1 cellular context compared by ENCODE assay signal in the genomic region with DNA sequence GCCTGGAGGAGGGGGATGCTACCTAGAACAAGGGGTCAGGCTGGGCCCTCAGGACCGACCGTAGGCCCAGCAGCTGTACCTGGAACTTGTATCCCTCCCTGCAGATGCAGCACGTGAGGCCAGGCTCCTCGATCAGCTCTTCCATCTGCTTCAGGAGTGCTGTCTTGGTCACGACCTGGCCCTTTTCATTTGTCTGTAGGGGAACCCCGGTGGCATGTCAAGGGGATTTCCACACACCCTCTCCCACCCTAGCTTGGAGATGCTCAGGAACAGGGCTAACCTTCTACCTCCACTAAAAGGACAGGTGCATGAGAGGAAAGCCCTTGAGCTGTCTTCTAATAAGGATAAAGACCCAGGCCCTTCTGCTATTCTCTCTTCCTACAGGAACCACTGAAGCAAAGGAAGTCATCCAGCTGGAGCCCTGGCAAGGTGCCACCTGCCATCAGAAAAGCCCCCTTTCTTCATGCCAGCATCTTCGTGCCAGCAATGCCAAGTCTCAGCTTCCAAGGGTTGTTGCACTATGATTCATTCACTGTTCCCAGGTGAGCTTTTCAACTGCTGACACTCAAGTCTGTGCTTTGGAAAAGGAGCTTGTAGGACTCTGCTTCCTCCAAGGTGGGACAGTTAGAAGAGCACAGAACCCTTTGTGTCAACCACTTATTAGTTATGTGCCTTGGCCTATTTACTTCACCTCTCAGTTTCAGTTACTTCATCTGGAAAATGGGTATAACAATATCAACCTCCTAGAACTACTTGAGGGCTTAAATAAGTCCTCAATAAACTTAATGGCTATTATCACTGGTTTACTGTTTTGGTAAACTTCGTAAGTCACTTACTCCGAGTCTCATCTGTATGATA.
TF ChIP-seq lines count a peak whose summit lies in the region.

No MANE protein-coding gene starts in this region.

TF ChIP-seq in GM12878, 131 proteins besides CTCF, POLR2A, EP300 and RAD21 (continued from another document):
- TF ChIP-seq, protein P1, sequence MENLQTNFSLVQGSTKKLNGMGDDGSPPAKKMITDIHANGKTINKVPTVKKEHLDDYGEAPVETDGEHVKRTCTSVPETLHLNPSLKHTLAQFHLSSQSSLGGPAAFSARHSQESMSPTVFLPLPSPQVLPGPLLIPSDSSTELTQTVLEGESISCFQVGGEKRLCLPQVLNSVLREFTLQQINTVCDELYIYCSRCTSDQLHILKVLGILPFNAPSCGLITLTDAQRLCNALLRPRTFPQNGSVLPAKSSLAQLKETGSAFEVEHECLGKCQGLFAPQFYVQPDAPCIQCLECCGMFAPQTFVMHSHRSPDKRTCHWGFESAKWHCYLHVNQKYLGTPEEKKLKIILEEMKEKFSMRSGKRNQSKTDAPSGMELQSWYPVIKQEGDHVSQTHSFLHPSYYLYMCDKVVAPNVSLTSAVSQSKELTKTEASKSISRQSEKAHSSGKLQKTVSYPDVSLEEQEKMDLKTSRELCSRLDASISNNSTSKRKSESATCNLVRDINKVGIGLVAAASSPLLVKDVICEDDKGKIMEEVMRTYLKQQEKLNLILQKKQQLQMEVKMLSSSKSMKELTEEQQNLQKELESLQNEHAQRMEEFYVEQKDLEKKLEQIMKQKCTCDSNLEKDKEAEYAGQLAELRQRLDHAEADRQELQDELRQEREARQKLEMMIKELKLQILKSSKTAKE (IDR thresholded peaks at IDR 0.05; ENCODE audit: low read depth, poor library complexity, severe bottlenecking), result no peak
- TF ChIP-seq RFX5 (IDR thresholded peaks at IDR 0.05; ENCODE audit: low read depth, low read length), result no peak
- no peak for TF ChIP-seq SMAD1 (IDR thresholded peaks at IDR 0.05; ENCODE audit: low read depth, partially characterized antibody)
- no peak for TF ChIP-seq KAT2A (conservative IDR thresholded peaks at IDR 0.05; ENCODE audit: control insufficient read depth, low read depth, low read length)
- TF ChIP-seq ZNF24 (IDR thresholded peaks at IDR 0.05), result no peak
- TF ChIP-seq USF1 (IDR thresholded peaks at IDR 0.05; ENCODE audit: borderline replicate concordance, extremely low read length, insufficient read depth, low read depth, low read length), result peak; percentile 14
- peak; percentile 32 for TF ChIP-seq RUNX3 (IDR thresholded peaks at IDR 0.05; ENCODE audit: low read length)
- TF ChIP-seq IKZF1 (conservative IDR thresholded peaks at IDR 0.05), result 0 out of 2 replicates have a peak, but pooled peaks have one; percentile 10
- TF ChIP-seq, protein P2, sequence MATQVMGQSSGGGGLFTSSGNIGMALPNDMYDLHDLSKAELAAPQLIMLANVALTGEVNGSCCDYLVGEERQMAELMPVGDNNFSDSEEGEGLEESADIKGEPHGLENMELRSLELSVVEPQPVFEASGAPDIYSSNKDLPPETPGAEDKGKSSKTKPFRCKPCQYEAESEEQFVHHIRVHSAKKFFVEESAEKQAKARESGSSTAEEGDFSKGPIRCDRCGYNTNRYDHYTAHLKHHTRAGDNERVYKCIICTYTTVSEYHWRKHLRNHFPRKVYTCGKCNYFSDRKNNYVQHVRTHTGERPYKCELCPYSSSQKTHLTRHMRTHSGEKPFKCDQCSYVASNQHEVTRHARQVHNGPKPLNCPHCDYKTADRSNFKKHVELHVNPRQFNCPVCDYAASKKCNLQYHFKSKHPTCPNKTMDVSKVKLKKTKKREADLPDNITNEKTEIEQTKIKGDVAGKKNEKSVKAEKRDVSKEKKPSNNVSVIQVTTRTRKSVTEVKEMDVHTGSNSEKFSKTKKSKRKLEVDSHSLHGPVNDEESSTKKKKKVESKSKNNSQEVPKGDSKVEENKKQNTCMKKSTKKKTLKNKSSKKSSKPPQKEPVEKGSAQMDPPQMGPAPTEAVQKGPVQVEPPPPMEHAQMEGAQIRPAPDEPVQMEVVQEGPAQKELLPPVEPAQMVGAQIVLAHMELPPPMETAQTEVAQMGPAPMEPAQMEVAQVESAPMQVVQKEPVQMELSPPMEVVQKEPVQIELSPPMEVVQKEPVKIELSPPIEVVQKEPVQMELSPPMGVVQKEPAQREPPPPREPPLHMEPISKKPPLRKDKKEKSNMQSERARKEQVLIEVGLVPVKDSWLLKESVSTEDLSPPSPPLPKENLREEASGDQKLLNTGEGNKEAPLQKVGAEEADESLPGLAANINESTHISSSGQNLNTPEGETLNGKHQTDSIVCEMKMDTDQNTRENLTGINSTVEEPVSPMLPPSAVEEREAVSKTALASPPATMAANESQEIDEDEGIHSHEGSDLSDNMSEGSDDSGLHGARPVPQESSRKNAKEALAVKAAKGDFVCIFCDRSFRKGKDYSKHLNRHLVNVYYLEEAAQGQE (IDR thresholded peaks at IDR 0.05; ENCODE audit: low read depth, low read length), result no peak
- peak; percentile 37; the same call in 1 of the 2 replicates for TF ChIP-seq RELB (IDR thresholded peaks at IDR 0.05; ENCODE audit: low read depth)
- no peak for TF ChIP-seq YY1 (IDR thresholded peaks at IDR 0.05; ENCODE audit: low read depth, low read length)
- TF ChIP-seq SPI1 (IDR thresholded peaks at IDR 0.05; ENCODE audit: borderline replicate concordance, insufficient read depth, low read depth, low read length), result no peak
- TF ChIP-seq EED (IDR thresholded peaks at IDR 0.05; ENCODE audit: low read depth), result peak; percentile 44; the same call in 1 of the 2 replicates
- TF ChIP-seq, protein P3, sequence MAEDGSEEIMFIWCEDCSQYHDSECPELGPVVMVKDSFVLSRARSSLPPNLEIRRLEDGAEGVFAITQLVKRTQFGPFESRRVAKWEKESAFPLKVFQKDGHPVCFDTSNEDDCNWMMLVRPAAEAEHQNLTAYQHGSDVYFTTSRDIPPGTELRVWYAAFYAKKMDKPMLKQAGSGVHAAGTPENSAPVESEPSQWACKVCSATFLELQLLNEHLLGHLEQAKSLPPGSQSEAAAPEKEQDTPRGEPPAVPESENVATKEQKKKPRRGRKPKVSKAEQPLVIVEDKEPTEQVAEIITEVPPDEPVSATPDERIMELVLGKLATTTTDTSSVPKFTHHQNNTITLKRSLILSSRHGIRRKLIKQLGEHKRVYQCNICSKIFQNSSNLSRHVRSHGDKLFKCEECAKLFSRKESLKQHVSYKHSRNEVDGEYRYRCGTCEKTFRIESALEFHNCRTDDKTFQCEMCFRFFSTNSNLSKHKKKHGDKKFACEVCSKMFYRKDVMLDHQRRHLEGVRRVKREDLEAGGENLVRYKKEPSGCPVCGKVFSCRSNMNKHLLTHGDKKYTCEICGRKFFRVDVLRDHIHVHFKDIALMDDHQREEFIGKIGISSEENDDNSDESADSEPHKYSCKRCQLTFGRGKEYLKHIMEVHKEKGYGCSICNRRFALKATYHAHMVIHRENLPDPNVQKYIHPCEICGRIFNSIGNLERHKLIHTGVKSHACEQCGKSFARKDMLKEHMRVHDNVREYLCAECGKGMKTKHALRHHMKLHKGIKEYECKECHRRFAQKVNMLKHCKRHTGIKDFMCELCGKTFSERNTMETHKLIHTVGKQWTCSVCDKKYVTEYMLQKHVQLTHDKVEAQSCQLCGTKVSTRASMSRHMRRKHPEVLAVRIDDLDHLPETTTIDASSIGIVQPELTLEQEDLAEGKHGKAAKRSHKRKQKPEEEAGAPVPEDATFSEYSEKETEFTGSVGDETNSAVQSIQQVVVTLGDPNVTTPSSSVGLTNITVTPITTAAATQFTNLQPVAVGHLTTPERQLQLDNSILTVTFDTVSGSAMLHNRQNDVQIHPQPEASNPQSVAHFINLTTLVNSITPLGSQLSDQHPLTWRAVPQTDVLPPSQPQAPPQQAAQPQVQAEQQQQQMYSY (CRISPR knock-in tag; IDR thresholded peaks at IDR 0.05), result no peak
- TF ChIP-seq GABPA (IDR thresholded peaks at IDR 0.05; ENCODE audit: low read depth), result no peak
- no peak for TF ChIP-seq WRNIP1 (IDR thresholded peaks at IDR 0.05; ENCODE audit: borderline replicate concordance, low read depth, low read length)
- TF ChIP-seq RBBP5 (conservative IDR thresholded peaks at IDR 0.05), result no peak
- TF ChIP-seq SIN3A (IDR thresholded peaks at IDR 0.05; ENCODE audit: low read depth, low read length), result no peak
- TF ChIP-seq NR2C1 (IDR thresholded peaks at IDR 0.05), result 0 out of 2 replicates have a peak, but pooled peaks have one; percentile 8
- no peak for TF ChIP-seq HDAC6 (IDR thresholded peaks at IDR 0.05; ENCODE audit: unreplicated experiment)
- no peak for TF ChIP-seq ASH2L (IDR thresholded peaks at IDR 0.05; ENCODE audit: borderline replicate concordance, low read depth)
- no peak for TF ChIP-seq BACH1 (IDR thresholded peaks at IDR 0.05; ENCODE audit: borderline replicate concordance)
- TF ChIP-seq ZZZ3 (IDR thresholded peaks at IDR 0.05; ENCODE audit: control insufficient read depth, insufficient read length, low read depth), result no peak
- no peak for TF ChIP-seq HDGF (IDR thresholded peaks at IDR 0.05)
- TF ChIP-seq MTA3 (IDR thresholded peaks at IDR 0.05; ENCODE audit: borderline replicate concordance, low read length), result no peak
- TF ChIP-seq DPF2 (IDR thresholded peaks at IDR 0.05), result no peak
- TF ChIP-seq CBX5 (IDR thresholded peaks at IDR 0.05; ENCODE audit: low read depth), result no peak
- TF ChIP-seq ATF7 (IDR thresholded peaks at IDR 0.05; ENCODE audit: low read depth), result no peak
- TF ChIP-seq POLR2AphosphoS5 (IDR thresholded peaks at IDR 0.05; ENCODE audit: low read length), result 0 out of 2 replicates have a peak, but pooled peaks have one; percentile 16
- no peak for TF ChIP-seq CBX3 (IDR thresholded peaks at IDR 0.05; ENCODE audit: borderline replicate concordance, low read depth)
- TF ChIP-seq MLLT1 (IDR thresholded peaks at IDR 0.05), result peak; percentile 60; the same call in 1 of the 2 replicates
